24 cellular contexts compared by ENCODE assay signal in the genomic region with DNA sequence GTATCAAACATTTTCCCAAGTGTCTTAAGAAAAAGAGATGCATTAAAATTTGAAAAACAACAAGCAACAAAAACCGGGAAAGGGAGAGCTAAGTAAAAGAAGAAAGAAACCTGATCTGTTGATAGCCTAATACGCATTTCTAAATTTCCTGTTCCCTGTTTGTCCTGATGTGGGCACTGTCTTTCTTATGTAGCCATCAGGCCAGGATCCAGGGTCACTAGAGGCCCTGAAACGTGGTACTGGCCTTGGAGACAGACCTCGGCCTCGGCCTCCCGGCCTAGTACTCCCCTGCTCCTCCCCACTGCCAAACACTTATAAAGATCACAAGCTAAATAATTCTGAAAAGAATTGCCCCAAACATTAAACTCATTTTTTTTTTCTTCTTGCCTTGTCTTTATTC.
DNase-seq lines count a peak whose midpoint lies in the region; FAIRE-seq and TF ChIP-seq lines count a peak whose summit lies in the region.
"Had no signal": no experiment of that assay in that cellular context is flagged by ENCODE, and none has a peak within 500 bp of the region (broad histone marks: within the 10 kb centered on the region; RNA-seq: fewer than 3 reads in every experiment).

No MANE protein-coding gene starts in this region.

- H3K27me3 ChIP-seq in NT2/D1 (ENCODE audit: insufficient read depth, insufficient read length) (no peaks in the 10 kb centered on the region), endodermal cell (ENCODE audit: control insufficient read depth, insufficient read depth, low read length, poor library complexity, severe bottlenecking) (no peaks in the 10 kb centered on the region), neural progenitor cell (no peaks in the 10 kb centered on the region), SJCRH30 (no peaks in the 10 kb centered on the region)
- H3K27me3 ChIP-seq in effector memory CD4-positive, alpha-beta T cell (replicated peaks; ENCODE audit: control insufficient read depth, insufficient read depth, low read length, poor library complexity, severe bottlenecking): no peaks in the 10 kb centered on the region

- H3K9me3 Mint-ChIP-seq in endodermal cell (no peaks in the 10 kb centered on the region), neural progenitor cell (peaks cover 3% of the 10 kb centered on the region)

- no peak overlapping the region for H3K4me2 ChIP-seq in neural progenitor cell
- H3K4me2 ChIP-seq: KMS-11, PC-9 had no signal

- H3K4me3 ChIP-seq in NT2/D1 (ENCODE audit: insufficient read length, low read depth): no peak overlapping the region
- H3K4me3 ChIP-seq in endodermal cell (ENCODE audit: low read length): no peak overlapping the region
- H3K4me3 ChIP-seq in neural progenitor cell: no peak overlapping the region
- no peak overlapping the region for H3K4me3 ChIP-seq in SJCRH30
- no peak overlapping the region for H3K4me3 ChIP-seq in effector memory CD4-positive, alpha-beta T cell (ENCODE audit: insufficient read depth, low read depth, low read length, poor library complexity, severe bottlenecking)
- H3K4me3 ChIP-seq: GM12878, GM23248, PC-9 had no signal

- H3K27ac ChIP-seq in endodermal cell (ENCODE audit: low read depth, low read length): no peak overlapping the region
- H3K27ac ChIP-seq in neural progenitor cell: no peak overlapping the region
- H3K27ac ChIP-seq in SJCRH30: no peak overlapping the region
- no peak overlapping the region for H3K27ac ChIP-seq in effector memory CD4-positive, alpha-beta T cell (ENCODE audit: insufficient read depth, low read length, poor library complexity, severe bottlenecking)
- H3K27ac ChIP-seq: GM23248, KMS-11, PC-9 had no signal

- no peaks in the 10 kb centered on the region for H3K36me3 Mint-ChIP-seq in endodermal cell (ENCODE audit: low read depth)
- H3K36me3 Mint-ChIP-seq in neural progenitor cell: no peaks in the 10 kb centered on the region
- H3K36me3 Mint-ChIP-seq: CD14-positive monocyte had no signal

- H3K9ac ChIP-seq in NT2/D1 (ENCODE audit: insufficient read length, low read depth) (no peak overlapping the region), endodermal cell (ENCODE audit: extremely low read depth, low read length, poor library complexity, severe bottlenecking) (no peak overlapping the region), neural progenitor cell (no peak overlapping the region)
- H3K9ac ChIP-seq: GM23248, KMS-11 had no signal

- no peak overlapping the region for H3K27ac Mint-ChIP-seq in endodermal cell
- peak overlapping the region; percentile 10 for H3K27ac Mint-ChIP-seq in neural progenitor cell
- H3K27ac Mint-ChIP-seq: CD14-positive monocyte had no signal

- no peak for FAIRE-seq in frontal cortex (lab: Jason Lieb, UNC)
- FAIRE-seq: A204.1, D721Med, GM12878 had no signal

- H3K4me1 Mint-ChIP-seq in endodermal cell (peaks cover 6% of the 10 kb centered on the region), neural progenitor cell (peaks cover 8% of the 10 kb centered on the region)
- H3K4me1 Mint-ChIP-seq: CD14-positive monocyte had no signal

- H3F3A ChIP-seq in neural progenitor cell (ENCODE audit: low read depth): no peaks in the 10 kb centered on the region

- H3K4me1 ChIP-seq in NT2/D1 (ENCODE audit: insufficient read depth, insufficient read length): no peaks in the 10 kb centered on the region
- no peaks in the 10 kb centered on the region for H3K4me1 ChIP-seq in endodermal cell (ENCODE audit: control insufficient read depth, insufficient read depth, low read length)
- no peaks in the 10 kb centered on the region for H3K4me1 ChIP-seq in neural progenitor cell
- H3K4me1 ChIP-seq in SJCRH30: no peaks in the 10 kb centered on the region
- no peaks in the 10 kb centered on the region for H3K4me1 ChIP-seq in effector memory CD4-positive, alpha-beta T cell (ENCODE audit: control insufficient read depth, insufficient read depth, low read length, poor library complexity, severe bottlenecking)

- H3K79me2 ChIP-seq in neural progenitor cell (ENCODE audit: low read depth): no peaks in the 10 kb centered on the region

- TF ChIP-seq CTCF in endodermal cell (conservative IDR thresholded peaks at IDR 0.05) (peak; percentile 69), neural progenitor cell (IDR thresholded peaks at IDR 0.05) (peak; percentile 32)

- no peak overlapping the region for H3K4me3 Mint-ChIP-seq in endodermal cell
- no peak overlapping the region for H3K4me3 Mint-ChIP-seq in neural progenitor cell
- H3K4me3 Mint-ChIP-seq: CD14-positive monocyte had no signal

- no peaks in the 10 kb centered on the region for H4K20me1 ChIP-seq in neural progenitor cell (ENCODE audit: low read depth)

- peak; percentile 31 for DNase-seq in Daoy (ENCODE audit: low read depth)
- DNase-seq in NT2/D1 (ENCODE audit: low read depth, low spot score): peak; percentile 6
- peak; percentile 56 for DNase-seq in endodermal cell
- peak; percentile 25 for DNase-seq in neural progenitor cell (ENCODE audit: low spot score)
- DNase-seq in frontal cortex (ENCODE audit: low spot score in 2 of 2): no peak
- no peak for DNase-seq in SJCRH30
- no peak for DNase-seq in effector memory CD4-positive, alpha-beta T cell
- DNase-seq: DMS53, GM23248, IMR-90, MV-4-11, NCI-H1105 treated with DMSO at 0.1 percent for 48 hours, NCI-H1694, NCI-H2081, NCI-H2171, NCI-H345, PC-9, RPMI8226, SHP77 treated with DMSO at 0.1 percent for 48 hours had no signal

- H2AFZ ChIP-seq in neural progenitor cell (replicated peaks): peak overlapping the region; percentile 42
- H2AFZ ChIP-seq: GM23248, PC-9 had no signal

- no peaks in the 10 kb centered on the region for H3K9me3 ChIP-seq in NT2/D1 (ENCODE audit: insufficient read depth, low read length)
- no peaks in the 10 kb centered on the region for H3K9me3 ChIP-seq in endodermal cell (ENCODE audit: control insufficient read depth, low read length)
- no peaks in the 10 kb centered on the region for H3K9me3 ChIP-seq in neural progenitor cell (ENCODE audit: low read depth)
- H3K9me3 ChIP-seq in SJCRH30 (replicated peaks): no peaks in the 10 kb centered on the region
- no peaks in the 10 kb centered on the region for H3K9me3 ChIP-seq in effector memory CD4-positive, alpha-beta T cell (ENCODE audit: control insufficient read depth, low read length)

- H3K36me3 ChIP-seq in NT2/D1 (ENCODE audit: insufficient read depth, insufficient read length, low read length): no peaks in the 10 kb centered on the region
- no peaks in the 10 kb centered on the region for H3K36me3 ChIP-seq in endodermal cell (ENCODE audit: control insufficient read depth, insufficient read depth, low read length)
- no peaks in the 10 kb centered on the region for H3K36me3 ChIP-seq in neural progenitor cell
- H3K36me3 ChIP-seq in SJCRH30: no peaks in the 10 kb centered on the region
- no peaks in the 10 kb centered on the region for H3K36me3 ChIP-seq in effector memory CD4-positive, alpha-beta T cell (ENCODE audit: control insufficient read depth, insufficient read depth, low read length)

- 62 to 68% methylated on average over 6 of the region's 6 CpGs for WGBS in endodermal cell (ENCODE audit: insufficient coverage in 1 of 2, insufficient read length in 1 of 2), 2 experiments

- H3K27me3 Mint-ChIP-seq in endodermal cell (ENCODE audit: insufficient read depth): no peaks in the 10 kb centered on the region
- peaks cover 6% of the 10 kb centered on the region for H3K27me3 Mint-ChIP-seq in neural progenitor cell (ENCODE audit: insufficient read depth, low read depth)

Comparison
In these comparisons a context has a peak if more than half of its experiments do, and no peak if none do; other contexts are left out.
1. DNase-seq: peak in Daoy (single experiment), NT2/D1 (single experiment), endodermal cell (single experiment) and neural progenitor cell (single experiment); none in frontal cortex (0 of 2), SJCRH30 (0 of 2) and effector memory CD4-positive, alpha-beta T cell (0 of 3).